ENCODE assay signal across 9 cellular contexts in genomic region chr7:92608380-92609322, GRCh38. TPM values are rescaled to one million over a fixed set of nuclear protein-coding genes. Genes with fewer than 3 reads are reported as not detected.
A peak's percentile ranks its signal among the peaks of the same experiment; 100 is the strongest.
DNase-seq lines count a peak whose midpoint lies in the region; ATAC-seq, FAIRE-seq and TF ChIP-seq lines count a peak whose summit lies in the region.
"Had no signal": no experiment of that assay in that cellular context is flagged by ENCODE, and none has a peak within 500 bp of the region (broad histone marks: within the 10 kb centered on the region; RNA-seq: fewer than 3 reads in every experiment).

No MANE protein-coding gene starts in this region.

- H3K27me3 ChIP-seq in WERI-Rb-1 (ENCODE audit: insufficient read depth, low read depth, severe bottlenecking) (no peaks in the 10 kb centered on the region), iPS-15b (ENCODE audit: control insufficient read depth, insufficient read depth, low read length) (no peaks in the 10 kb centered on the region), small intestine (ENCODE audit: control insufficient read depth in 2 of 2, insufficient read depth in 2 of 2, low read length in 2 of 2) (no peaks in the 10 kb centered on the region)

- H3K27ac ChIP-seq in WERI-Rb-1 (no peak overlapping the region), small intestine (ENCODE audit: low read depth in 1 of 2, low read length in 1 of 2) (no peak overlapping the region)

- no peak for ATAC-seq in GM18907 (IDR thresholded peaks at IDR 0.05; ENCODE audit: unreplicated experiment)

- peak overlapping the region; percentile 54 for H3K4me3 ChIP-seq in WERI-Rb-1 (ENCODE audit: low read depth, low read length)
- H3K4me3 ChIP-seq in iPS-15b (ENCODE audit: low read depth, low read length): peak overlapping the region; percentile 60
- H3K4me3 ChIP-seq in small intestine (ENCODE audit: low read depth in 1 of 2, low read length in 2 of 2): no peak overlapping the region

- no peaks in the 10 kb centered on the region for H3K9me3 ChIP-seq in WERI-Rb-1 (ENCODE audit: severe bottlenecking)
- no peaks in the 10 kb centered on the region for H3K9me3 ChIP-seq in iPS-15b (ENCODE audit: control insufficient read depth, insufficient read depth, low read length)
- no peaks in the 10 kb centered on the region for H3K9me3 ChIP-seq in small intestine (ENCODE audit: control insufficient read depth, low read depth)

- no peak for FAIRE-seq in small intestine (lab: Jason Lieb, UNC)

- H3K4me1 ChIP-seq in iPS-15b (ENCODE audit: control insufficient read depth, insufficient read depth, low read length) (no peaks in the 10 kb centered on the region), small intestine (ENCODE audit: control insufficient read depth in 2 of 2, insufficient read depth in 1 of 2, low read depth in 1 of 2, low read length in 1 of 2) (no peaks in the 10 kb centered on the region)

- H3K36me3 ChIP-seq in WERI-Rb-1 (no peaks in the 10 kb centered on the region), iPS-15b (ENCODE audit: control insufficient read depth, insufficient read depth, low read length) (no peaks in the 10 kb centered on the region), small intestine (ENCODE audit: control insufficient read depth in 2 of 2, insufficient read depth in 2 of 2, low read length in 2 of 2) (peaks cover 0 to 2% of the 10 kb centered on the region in 2 donors)

- peak; percentile 31 for DNase-seq in NCI-H2029 (lab: John Stamatoyannopoulos, UW)
- no peak for DNase-seq in NCI-H2029 treated with DMSO at 0.1 percent for 48 hours (lab: John Stamatoyannopoulos, UW)
- DNase-seq in WERI-Rb-1: peak; percentile 68
- peak; percentile 47 for DNase-seq in small intestine
- DNase-seq in inferior parietal cortex (ENCODE audit: extremely low spot score): no peak
- no peak for DNase-seq in stimulated activated CD4-positive, alpha-beta T cell treated with anti-CD3 and anti-CD28 coated beads, Interleukin-15, amount 100 ng/mL, for 24 hours
- DNase-seq: activated T-cell treated with anti-CD3 and anti-CD28 coated beads, Interleukin-2, amount 50 U/mL, for 24 hours had no signal

- TF ChIP-seq CTCF in WERI-Rb-1 (IDR thresholded peaks at IDR 0.05; ENCODE audit: low read depth, low read length): no peak

- H3K9ac ChIP-seq in iPS-15b (ENCODE audit: low read depth, low read length): peak overlapping the region; percentile 41

- 60 to 67% (median 60%) methylated on average over 27 of the region's 27 CpGs for WGBS in small intestine, 3 donors

RNA-seq across cellular contexts. Expression of gene FAM133B, which starts 18.5 kb away (rescaled TPM):
- polyA plus RNA-seq in small intestine: 10 to 100 TPM; 14.2 to 25.4 (median 23.7) TPM

Comparison
In these comparisons a context has a peak if more than half of its experiments do, and no peak if none do; other contexts are left out.
1. DNase-seq: peak in NCI-H2029 (single experiment), WERI-Rb-1 (single experiment) and small intestine (single experiment); none in NCI-H2029 treated with DMSO at 0.1 percent for 48 hours (single experiment), inferior parietal cortex (single experiment) and stimulated activated CD4-positive, alpha-beta T cell treated with anti-CD3 and anti-CD28 coated beads, Interleukin-15, amount 100 ng/mL, for 24 hours (single experiment).
2. H3K4me3 ChIP-seq: peak in WERI-Rb-1 (single experiment) and iPS-15b (single experiment); none in small intestine (0 of 2).